ENCODE assay signal across 10 cellular contexts in genomic region chr1:144026022-144026421, GRCh38. TPM values are rescaled to one million over a fixed set of nuclear protein-coding genes. Genes with fewer than 3 reads are reported as not detected.
A peak's percentile ranks its signal among the peaks of the same experiment; 100 is the strongest.
DNase-seq lines count a peak whose midpoint lies in the region; ATAC-seq lines count a peak whose summit lies in the region.
"Not testable (repeated sequence)": the region's sequence is repeated elsewhere in the genome, so short reads cannot be mapped to it uniquely, and the experiment has no call there.
"Had no signal": no experiment of that assay in that cellular context is flagged by ENCODE, and none has a peak within 500 bp of the region (broad histone marks: within the 10 kb centered on the region; RNA-seq: fewer than 3 reads in every experiment).

No MANE protein-coding gene starts in this region.

- not testable (repeated sequence) for H3K27me3 Mint-ChIP-seq in activated CD8-positive, alpha-beta memory T cell treated with anti-CD3 and anti-CD28 coated beads, Interleukin-2, amount 10 ng/mL, durations not matched to agents 7 days and 5 days

- H3K4me3 Mint-ChIP-seq in activated CD8-positive, alpha-beta memory T cell treated with anti-CD3 and anti-CD28 coated beads, Interleukin-2, amount 10 ng/mL, durations not matched to agents 7 days and 5 days; stimulated activated effector memory CD8-positive, alpha-beta T cell treated with anti-CD3 and anti-CD28 coated beads, Interleukin-12 subunit alpha, Interleukin-12 subunit beta, amount 100 ng/mL, for 72 hours: not testable (repeated sequence)

- H3K27ac Mint-ChIP-seq in activated CD8-positive, alpha-beta memory T cell treated with anti-CD3 and anti-CD28 coated beads, Interleukin-2, amount 10 ng/mL, durations not matched to agents 7 days and 5 days; stimulated activated effector memory CD8-positive, alpha-beta T cell treated with anti-CD3 and anti-CD28 coated beads, Interleukin-12 subunit alpha, Interleukin-12 subunit beta, amount 100 ng/mL, for 72 hours: not testable (repeated sequence)

- H3K9me3 Mint-ChIP-seq in activated CD8-positive, alpha-beta memory T cell treated with anti-CD3 and anti-CD28 coated beads, Interleukin-2, amount 10 ng/mL, durations not matched to agents 7 days and 5 days (ENCODE audit: low read depth); stimulated activated effector memory CD8-positive, alpha-beta T cell treated with anti-CD3 and anti-CD28 coated beads, Interleukin-12 subunit alpha, Interleukin-12 subunit beta, amount 100 ng/mL, for 72 hours: not testable (repeated sequence)

- ATAC-seq in GM18502 (IDR thresholded peaks at IDR 0.05; ENCODE audit: poor library complexity, unreplicated experiment) (peak; percentile 94), GM19035 (IDR thresholded peaks at IDR 0.05; ENCODE audit: unreplicated experiment) (peak; percentile 92), GM21390 (IDR thresholded peaks at IDR 0.05; ENCODE audit: unreplicated experiment) (peak; percentile 91), HG02642 (IDR thresholded peaks at IDR 0.05; ENCODE audit: poor library complexity, unreplicated experiment) (peak; percentile 91), HG03064 (IDR thresholded peaks at IDR 0.05; ENCODE audit: low read depth, unreplicated experiment) (peak; percentile 88), HG03442 (IDR thresholded peaks at IDR 0.05; ENCODE audit: unreplicated experiment) (peak; percentile 91)
- ATAC-seq in activated CD8-positive, alpha-beta memory T cell treated with anti-CD3 and anti-CD28 coated beads, Interleukin-2, amount 10 ng/mL, durations not matched to agents 7 days and 5 days = peak; percentile 16
- peak; percentile 96 for ATAC-seq in stimulated activated effector memory CD8-positive, alpha-beta T cell treated with anti-CD3 and anti-CD28 coated beads, Interleukin-12 subunit alpha, Interleukin-12 subunit beta, amount 100 ng/mL, for 72 hours

- not testable (repeated sequence) for H3K36me3 Mint-ChIP-seq in activated CD8-positive, alpha-beta memory T cell treated with anti-CD3 and anti-CD28 coated beads, Interleukin-2, amount 10 ng/mL, durations not matched to agents 7 days and 5 days; stimulated activated effector memory CD8-positive, alpha-beta T cell treated with anti-CD3 and anti-CD28 coated beads, Interleukin-12 subunit alpha, Interleukin-12 subunit beta, amount 100 ng/mL, for 72 hours

- H3K4me1 Mint-ChIP-seq in activated CD8-positive, alpha-beta memory T cell treated with anti-CD3 and anti-CD28 coated beads, Interleukin-2, amount 10 ng/mL, durations not matched to agents 7 days and 5 days; stimulated activated effector memory CD8-positive, alpha-beta T cell treated with anti-CD3 and anti-CD28 coated beads, Interleukin-12 subunit alpha, Interleukin-12 subunit beta, amount 100 ng/mL, for 72 hours: not testable (repeated sequence)

- CTCF ChIA-PET in activated CD8-positive, alpha-beta memory T cell treated with anti-CD3 and anti-CD28 coated beads, Interleukin-2, amount 10 ng/mL, durations not matched to agents 7 days and 5 days (lab: Charles Lee) = not testable (repeated sequence)

- not testable (repeated sequence) for DNase-seq in activated CD8-positive, alpha-beta memory T cell treated with anti-CD3 and anti-CD28 coated beads, Interleukin-2, amount 10 ng/mL, durations not matched to agents 7 days and 5 days; stimulated activated effector memory CD8-positive, alpha-beta T cell treated with anti-CD3 and anti-CD28 coated beads, Interleukin-12 subunit alpha, Interleukin-12 subunit beta, amount 100 ng/mL, for 72 hours (ENCODE audit: low spot score in 2 of 2)

RNA-seq across cellular contexts. Expression of gene FAM72C, which starts 54.2 kb away (rescaled TPM):
- 10 to 100 TPM; 10.9 to 15.3 TPM for total RNA-seq in activated CD8-positive, alpha-beta memory T cell treated with anti-CD3 and anti-CD28 coated beads, Interleukin-2, amount 10 ng/mL, durations not matched to agents 7 days and 5 days
- total RNA-seq: lower lobe of right lung, right cardiac atrium had no signal

Comparison
In these comparisons a context has a peak if more than half of its experiments do, and no peak if none do; other contexts are left out.
1. ATAC-seq: peak in every context shown above with its lines; median percentile 96 in stimulated activated effector memory CD8-positive, alpha-beta T cell treated with anti-CD3 and anti-CD28 coated beads, Interleukin-12 subunit alpha, Interleukin-12 subunit beta, amount 100 ng/mL, for 72 hours; 94 in GM18502; 92 in GM19035; 91 in GM21390; 91 in HG02642; 91 in HG03442; 88 in HG03064; 16 in activated CD8-positive, alpha-beta memory T cell treated with anti-CD3 and anti-CD28 coated beads, Interleukin-2, amount 10 ng/mL, durations not matched to agents 7 days and 5 days.